In the genomic region with DNA sequence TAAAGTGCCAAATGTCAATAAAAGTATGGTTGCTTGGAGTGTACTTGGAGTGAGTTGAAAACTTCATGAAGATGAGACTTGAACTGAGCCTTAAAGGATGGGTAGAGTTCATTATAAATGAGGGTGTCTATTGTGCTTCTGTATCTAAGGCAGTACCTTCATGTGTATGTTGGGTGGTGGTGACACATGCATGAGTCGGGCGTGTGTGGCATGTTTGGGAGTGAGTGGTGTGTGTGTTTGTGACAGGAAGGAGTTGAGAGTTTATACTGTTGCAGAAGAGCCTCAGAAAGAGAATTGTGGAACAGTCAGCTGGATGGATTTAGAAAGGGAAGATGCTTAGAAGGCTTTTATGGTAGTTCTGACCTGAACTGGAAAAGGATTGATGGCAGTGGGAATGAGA, we compare ENCODE assay signal across 15 cellular contexts. TPM values are rescaled to one million over a fixed set of nuclear protein-coding genes. Genes with fewer than 3 reads are reported as not detected.
A peak's percentile ranks its signal among the peaks of the same experiment; 100 is the strongest.
DNase-seq lines count a peak whose midpoint lies in the region; ATAC-seq and TF ChIP-seq lines count a peak whose summit lies in the region.
"Had no signal": no experiment of that assay in that cellular context is flagged by ENCODE, and none has a peak within 500 bp of the region (broad histone marks: within the 10 kb centered on the region; RNA-seq: fewer than 3 reads in every experiment).

No MANE protein-coding gene starts in this region.

- TF ChIP-seq CTCF in RWPE2 (IDR thresholded peaks at IDR 0.05; ENCODE audit: poor library complexity, severe bottlenecking) (no peak), foreskin keratinocyte (conservative IDR thresholded peaks at IDR 0.05) (no peak), mesothelial cell of epicardium (IDR thresholded peaks at IDR 0.05; ENCODE audit: unreplicated experiment) (no peak)

- peak; percentile 37 for DNase-seq in stimulated activated CD4-positive, alpha-beta T cell treated with anti-CD3 and anti-CD28 coated beads, Interleukin-15, amount 100 ng/mL, for 24 hours
- DNase-seq in stimulated activated CD4-positive, alpha-beta T cell treated with anti-CD3 and anti-CD28 coated beads, Interleukin-2, amount 100 ng/mL, for 48 hours, result no peak
- DNase-seq in RWPE2 (ENCODE audit: low spot score), result no peak
- DNase-seq in foreskin keratinocyte, result peak in 1 of 2 donors; percentile 39
- peak; percentile 13 for DNase-seq in stimulated activated naive CD8-positive, alpha-beta T cell treated with anti-CD3 and anti-CD28 coated beads, Interleukin-15, Interleukin-2, amounts not matched to agents 100 U/mL and 50 U/mL, for 24 hours
- no peak for DNase-seq in amygdala (lab: John Stamatoyannopoulos, UW)
- DNase-seq in mesothelial cell of epicardium (ENCODE audit: low spot score in 2 of 2, unreplicated experiment in 2 of 2), result no peak
- DNase-seq: activated naive CD8-positive, alpha-beta T cell treated with anti-CD3 and anti-CD28 coated beads, Interleukin-2, amount 10 ng/mL, durations not matched to agents 7 days and 5 days; AML-193; DMS79; NCI-H524; PC-9; stimulated activated naive CD4-positive, alpha-beta T cell; T-cell had no signal

- H3K36me3 Mint-ChIP-seq in mesothelial cell of epicardium, result peaks cover 11% of the 10 kb centered on the region

- H3K4me1 ChIP-seq in RWPE2 (ENCODE audit: insufficient read depth, poor library complexity, severe bottlenecking) (no peaks in the 10 kb centered on the region), foreskin keratinocyte (peaks cover 8% of the 10 kb centered on the region)

- H3K4me3 Mint-ChIP-seq in mesothelial cell of epicardium, result no peak overlapping the region
- H3K4me3 Mint-ChIP-seq: activated naive CD8-positive, alpha-beta T cell treated with anti-CD3 and anti-CD28 coated beads, Interleukin-2, amount 10 ng/mL, durations not matched to agents 7 days and 5 days had no signal

- no peaks in the 10 kb centered on the region for H3K9me3 ChIP-seq in RWPE2 (ENCODE audit: severe bottlenecking)

- no peaks in the 10 kb centered on the region; the same call in 1 of the 2 replicates for H3K36me3 ChIP-seq in RWPE2 (ENCODE audit: low read depth)

- H3K27ac ChIP-seq in RWPE2 (ENCODE audit: poor library complexity, severe bottlenecking), result no peak overlapping the region
- H3K27ac ChIP-seq in foreskin keratinocyte, result no peak overlapping the region
- H3K27ac ChIP-seq: PC-9 had no signal

- H3K9me3 Mint-ChIP-seq in mesothelial cell of epicardium, result peaks cover 7% of the 10 kb centered on the region

- no peak overlapping the region for H3K4me3 ChIP-seq in RWPE2 (ENCODE audit: severe bottlenecking)
- H3K4me3 ChIP-seq: PC-9 had no signal

- H3K4me1 Mint-ChIP-seq in mesothelial cell of epicardium, result peaks cover 7% of the 10 kb centered on the region

- no peaks in the 10 kb centered on the region for H3K27me3 Mint-ChIP-seq in mesothelial cell of epicardium (ENCODE audit: low read depth)
- H3K27me3 Mint-ChIP-seq: activated naive CD8-positive, alpha-beta T cell treated with anti-CD3 and anti-CD28 coated beads, Interleukin-2, amount 10 ng/mL, durations not matched to agents 7 days and 5 days; T-cell had no signal

- ATAC-seq in RWPE2 (ENCODE audit: low read depth) (peak; percentile 50; the same call in 1 of the 3 replicates), foreskin keratinocyte (peak; percentile 98), GM21360 (IDR thresholded peaks at IDR 0.05; ENCODE audit: unreplicated experiment) (no peak)
- ATAC-seq in stimulated activated naive CD8-positive, alpha-beta T cell treated with anti-CD3 and anti-CD28 coated beads, Interleukin-15, Interleukin-2, amounts not matched to agents 100 U/mL and 50 U/mL, for 24 hours, result peak; percentile 63

- no peak overlapping the region for H3K27ac Mint-ChIP-seq in mesothelial cell of epicardium
- H3K27ac Mint-ChIP-seq: activated naive CD8-positive, alpha-beta T cell treated with anti-CD3 and anti-CD28 coated beads, Interleukin-2, amount 10 ng/mL, durations not matched to agents 7 days and 5 days had no signal

- H3K27me3 ChIP-seq in RWPE2 (ENCODE audit: insufficient read depth, poor library complexity, severe bottlenecking), result no peaks in the 10 kb centered on the region
- no peaks in the 10 kb centered on the region for H3K27me3 ChIP-seq in foreskin keratinocyte

RNA-seq across cellular contexts. Expression of a gene that starts 6.0 kb away (rescaled TPM):
- total RNA-seq in foreskin keratinocyte (11.5 and 12.5 TPM in 2 replicates), mesothelial cell of epicardium (30.2 to 31.2 TPM (median 30.8 TPM) in 3 replicates)
- 3.8 and 4.5 TPM in 2 replicates for polyA plus RNA-seq in foreskin keratinocyte

Comparison
In these comparisons a context has a peak if more than half of its experiments do, and no peak if none do; other contexts are left out.
1. DNase-seq: peak in stimulated activated CD4-positive, alpha-beta T cell treated with anti-CD3 and anti-CD28 coated beads, Interleukin-15, amount 100 ng/mL, for 24 hours (single experiment) and stimulated activated naive CD8-positive, alpha-beta T cell treated with anti-CD3 and anti-CD28 coated beads, Interleukin-15, Interleukin-2, amounts not matched to agents 100 U/mL and 50 U/mL, for 24 hours (single experiment); none in stimulated activated CD4-positive, alpha-beta T cell treated with anti-CD3 and anti-CD28 coated beads, Interleukin-2, amount 100 ng/mL, for 48 hours (0 of 2), RWPE2 (single experiment), amygdala (0 of 56) and mesothelial cell of epicardium (0 of 2).